ENCODE assay signal across 9 cellular contexts in the genomic region with DNA sequence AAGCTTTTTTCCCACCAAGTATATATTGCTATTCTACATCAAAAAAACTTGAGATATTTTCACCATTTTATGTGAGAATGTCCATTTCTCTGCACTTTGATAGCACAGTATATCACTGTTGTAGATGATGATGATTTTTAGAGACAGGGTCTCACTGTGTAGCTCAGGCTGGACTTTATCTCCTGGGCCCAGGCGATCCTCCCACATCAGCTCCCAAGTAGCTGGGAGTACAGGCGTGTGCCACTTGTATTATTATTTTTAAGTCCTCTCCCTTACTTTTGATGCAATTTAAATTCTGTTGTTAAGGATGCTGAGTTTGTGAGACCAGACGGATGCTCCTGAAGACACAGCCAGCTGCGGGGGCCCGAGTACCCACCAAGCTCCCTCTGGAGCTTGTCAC.
"Had no signal": no experiment of that assay in that cellular context is flagged by ENCODE, and none has a peak within 500 bp of the region (broad histone marks: within the 10 kb centered on the region; RNA-seq: fewer than 3 reads in every experiment).

No MANE protein-coding gene starts in this region.

- H3K36me3 ChIP-seq: HAP-1 had no signal

- ATAC-seq: HCT116, HepG2 had no signal

- H3K9me3 ChIP-seq: HAP-1 had no signal

- H3K9ac ChIP-seq: GM23248 had no signal

- FAIRE-seq: HepG2 had no signal

- H3K4me3 ChIP-seq: GM23248, HAP-1 had no signal

- DNase-seq: GM23248, GOT3, H7, HFFc6, KG1 had no signal

- H3K27ac ChIP-seq: GM23248, HL-60 had no signal
